Comparison of ENCODE assay signal across 10 cellular contexts in genomic region chr1:8571200-8571984, GRCh38.
A peak's percentile ranks its signal among the peaks of the same experiment; 100 is the strongest.
DNase-seq lines count a peak whose midpoint lies in the region; ATAC-seq and TF ChIP-seq lines count a peak whose summit lies in the region.
"Had no signal": no experiment of that assay in that cellular context is flagged by ENCODE, and none has a peak within 500 bp of the region (broad histone marks: within the 10 kb centered on the region; RNA-seq: fewer than 3 reads in every experiment).

No MANE protein-coding gene starts in this region.

- peaks cover 6% of the 10 kb centered on the region; the same call in 1 of the 2 replicates for H3F3A ChIP-seq in GM23248 (ENCODE audit: insufficient read depth)
- H3F3A ChIP-seq in smooth muscle cell (ENCODE audit: low read depth) = no peaks in the 10 kb centered on the region

- H3K4me2 ChIP-seq in GM23248 (ENCODE audit: unreplicated experiment) (peak overlapping the region; percentile 64), smooth muscle cell (peak overlapping the region; percentile 56)

- peak overlapping the region; percentile 66 for H2AFZ ChIP-seq in GM23248
- H2AFZ ChIP-seq in smooth muscle cell (ENCODE audit: low read depth) = no peak overlapping the region

- in situ Hi-C loops in GM23248 (cut with MboI) = loop anchor here (25.0 kb wide), 1 partner anchor 266 kb away; no protein-coding TSS in a partner anchor

- DNase-seq in GM23248 (peak; percentile 77), SK-N-MC (ENCODE audit: low read depth, low spot score) (peak; percentile 55), Right ventricle myocardium superior (no peak), smooth muscle cell (lab: John Stamatoyannopoulos, UW; ENCODE audit: unreplicated experiment) (no peak), occipital lobe (lab: John Stamatoyannopoulos, UW) (no peak), NCI-H1105 treated with DMSO at 0.1 percent for 48 hours (lab: John Stamatoyannopoulos, UW) (no peak), iPS-NIHi7 (ENCODE audit: extremely low spot score) (no peak), iPS-NIHi11 (ENCODE audit: low spot score) (no peak)
- DNase-seq: activated CD4-positive, alpha-beta T cell treated with anti-CD3 and anti-CD28 coated beads for 1 hour; posterior cingulate gyrus had no signal

- H3K9me3 ChIP-seq in GM23248 (ENCODE audit: low read depth) (no peaks in the 10 kb centered on the region), SK-N-MC (ENCODE audit: low read depth, low read length) (no peaks in the 10 kb centered on the region), smooth muscle cell (replicated peaks; ENCODE audit: low read depth) (no peaks in the 10 kb centered on the region)

- intact Hi-C loops in Right ventricle myocardium superior (cut with DNase I) = no loop called here

- H3K27me3 ChIP-seq in GM23248 (replicated peaks; ENCODE audit: insufficient read depth) = no peaks in the 10 kb centered on the region
- no peaks in the 10 kb centered on the region for H3K27me3 ChIP-seq in smooth muscle cell (ENCODE audit: low read depth)

- H3K27ac ChIP-seq in GM23248 = peak overlapping the region; percentile 29
- peak overlapping the region; percentile 95 for H3K27ac ChIP-seq in SK-N-MC
- H3K27ac ChIP-seq in smooth muscle cell (ENCODE audit: low read depth) = peak overlapping the region; percentile 50

- peak; percentile 69 for ATAC-seq in Right ventricle myocardium superior (ENCODE audit: poor library complexity)

- H4K20me1 ChIP-seq in GM23248 (ENCODE audit: insufficient read depth) (no peaks in the 10 kb centered on the region), smooth muscle cell (ENCODE audit: low read depth) (peaks cover 53% of the 10 kb centered on the region)

- H3K79me2 ChIP-seq in GM23248 (ENCODE audit: insufficient read depth) = peaks cover 23% of the 10 kb centered on the region
- H3K79me2 ChIP-seq in smooth muscle cell (ENCODE audit: low read depth) = peaks cover 97% of the 10 kb centered on the region

- TF ChIP-seq CTCF in smooth muscle cell (IDR thresholded peaks at IDR 0.05; ENCODE audit: borderline replicate concordance, insufficient read depth, poor library complexity, severe bottlenecking) = peak; percentile 37

- H3K4me1 ChIP-seq in GM23248 (ENCODE audit: insufficient read depth) (peaks cover 16% of the 10 kb centered on the region), smooth muscle cell (ENCODE audit: low read depth) (peaks cover 20% of the 10 kb centered on the region)

- no peaks in the 10 kb centered on the region for H3K9me2 ChIP-seq in GM23248 (ENCODE audit: insufficient read depth)

- H3K4me3 ChIP-seq in GM23248 (peak overlapping the region; percentile 16), SK-N-MC (peak overlapping the region; percentile 61), smooth muscle cell (peak overlapping the region; percentile 6)

- H3K36me3 ChIP-seq in GM23248 (ENCODE audit: low read depth) (no peaks in the 10 kb centered on the region), SK-N-MC (ENCODE audit: insufficient read depth, low read length) (no peaks in the 10 kb centered on the region), smooth muscle cell (ENCODE audit: low read depth) (no peaks in the 10 kb centered on the region)

- WGBS in GM23248 (ENCODE audit: low coverage in 1 of 2, low lambda C conversion rate in 2 of 2, missing lambda C conversion rate in 2 of 2), 2 experiments = 14 to 16% methylated on average over 5 of the region's 5 CpGs
- WGBS in smooth muscle cell (ENCODE audit: low lambda C conversion rate) = 38% methylated on average over 5 of the region's 5 CpGs

- H3K9ac ChIP-seq in GM23248 = peak overlapping the region; percentile 42
- peak overlapping the region; percentile 73 for H3K9ac ChIP-seq in SK-N-MC (ENCODE audit: insufficient read length)
- no peak overlapping the region for H3K9ac ChIP-seq in smooth muscle cell (ENCODE audit: low read depth)

Comparison
In these comparisons a context has a peak if more than half of its experiments do, and no peak if none do; other contexts are left out.
1. DNase-seq: peak in GM23248 (single experiment) and SK-N-MC (single experiment); none in Right ventricle myocardium superior (single experiment), smooth muscle cell (single experiment), occipital lobe (single experiment), NCI-H1105 treated with DMSO at 0.1 percent for 48 hours (single experiment), iPS-NIHi7 (single experiment) and iPS-NIHi11 (single experiment).
2. H3K27ac ChIP-seq: peak in every context shown above with its lines; median percentile 95 in SK-N-MC; 50 in smooth muscle cell; 29 in GM23248.
3. H3K4me3 ChIP-seq: peak in every context shown above with its lines; median percentile 61 in SK-N-MC; 16 in GM23248; 6 in smooth muscle cell.